In genomic region chr2:232511336-232511863, GRCh38 we compare ENCODE assay signal across 27 cellular contexts. TPM values are rescaled to one million over a fixed set of nuclear protein-coding genes. Genes with fewer than 3 reads are reported as not detected.
DNase-seq lines count a peak whose midpoint lies in the region; ATAC-seq, FAIRE-seq and TF ChIP-seq lines count a peak whose summit lies in the region.
"Had no signal": no experiment of that assay in that cellular context is flagged by ENCODE, and none has a peak within 500 bp of the region (broad histone marks: within the 10 kb centered on the region; RNA-seq: fewer than 3 reads in every experiment).

No MANE protein-coding gene starts in this region.

- no peaks in the 10 kb centered on the region for H3K79me1 ChIP-seq in H1 (ENCODE audit: low read depth, low read length)

- no peak overlapping the region for H3K56ac ChIP-seq in H1 (replicated peaks; ENCODE audit: insufficient read length, low read depth, low read length)

- POLR2A ChIA-PET in H1 (lab: Charles Lee; ENCODE audit: partially characterized antibody), result interaction anchor here (0.8 to 1.4 kb wide), 4 partner anchors 10 to 94 kb away, joined by 3 to 4 read pairs (median 4); no protein-coding TSS in a partner anchor

- TF ChIP-seq POLR2A in H1 (IDR thresholded peaks at IDR 0.05; ENCODE audit: control extremely low read depth in 1 of 2, low read depth in 2 of 2, low read length in 2 of 2), result no peak

- peaks cover 2% of the 10 kb centered on the region; the same call in 1 of the 2 replicates for H3K23me2 ChIP-seq in H1 (ENCODE audit: low read depth, low read length)

- peak overlapping the region; percentile 72; the same call in 1 of the 2 replicates for H2BK15ac ChIP-seq in H1 (ENCODE audit: low read length)

- no peak overlapping the region for H3K4me2 ChIP-seq in H1 (ENCODE audit: insufficient read depth in 1 of 2, low read depth in 2 of 2, low read length in 2 of 2)

- H3K27me3 ChIP-seq in BE2C (no peaks in the 10 kb centered on the region), H1 (replicated peaks in 1 of 4; ENCODE audit: control insufficient read depth in 3 of 4, extremely low read depth in 1 of 4, insufficient read depth in 3 of 4, low read length in 3 of 4) (peaks cover 0 to 10% (median 4%) of the 10 kb centered on the region in 4 experiments; a peak in 3 of 7 replicates), small intestine (ENCODE audit: control insufficient read depth in 2 of 2, insufficient read depth in 2 of 2, low read length in 2 of 2) (no peaks in the 10 kb centered on the region)
- H3K27me3 ChIP-seq: ascending aorta had no signal

- H3K14ac ChIP-seq in H1 (ENCODE audit: insufficient read length), result no peak overlapping the region

- H4K8ac ChIP-seq in H1 (ENCODE audit: extremely low read depth, insufficient read depth, low read length), result peak overlapping the region; percentile 12; the same call in 1 of the 2 replicates

- FAIRE-seq in H1 (lab: Jason Lieb, UNC), result no peak
- no peak for FAIRE-seq in small intestine (lab: Jason Lieb, UNC)
- FAIRE-seq: endothelial cell of umbilical vein, G401.6, GM18507, HTR-8/SVneo had no signal

- CTCF ChIA-PET in H1 (lab: Charles Lee; ENCODE audit: partially characterized antibody), result interaction anchor here (0.8 to 10.8 kb wide), 6 partner anchors 11 to 149 kb away, joined by 3 to 176 read pairs (median 5); partner anchors contain the start of genes CHRND and PRSS56

- H3K27ac ChIP-seq in H1 (ENCODE audit: low read depth, low read length) (no peak overlapping the region), small intestine (ENCODE audit: low read depth in 1 of 2, low read length in 1 of 2) (no peak overlapping the region)
- H3K27ac ChIP-seq: ascending aorta, neutrophil, skin epidermis had no signal

- H3K9me3 ChIP-seq in BE2C (no peaks in the 10 kb centered on the region), H1 (ENCODE audit: insufficient read depth in 2 of 2, low read depth in 1 of 2, low read length in 1 of 2) (no peaks in the 10 kb centered on the region), small intestine (ENCODE audit: control insufficient read depth, low read depth) (no peaks in the 10 kb centered on the region)
- H3K9me3 ChIP-seq: ascending aorta, neutrophil had no signal

- no peak overlapping the region for H2BK12ac ChIP-seq in H1 (ENCODE audit: low read depth, low read length)

- H2BK5ac ChIP-seq in H1 (ENCODE audit: low read depth, low read length), result no peak overlapping the region

- no peaks in the 10 kb centered on the region for H3K79me2 ChIP-seq in H1 (ENCODE audit: control insufficient read depth in 1 of 2, insufficient read depth in 2 of 2, low read length in 2 of 2)

- TF ChIP-seq RAD21 in H1 (IDR thresholded peaks at IDR 0.05 in 1 of 2, conservative IDR thresholded peaks at IDR 0.05 in 1 of 2; ENCODE audit: low read depth in 2 of 2, low read length in 2 of 2), result no peak

- no peaks in the 10 kb centered on the region for H4K20me1 ChIP-seq in H1 (replicated peaks in 1 of 2; ENCODE audit: control insufficient read depth in 1 of 2, insufficient read depth in 2 of 2, low read length in 2 of 2)

- H3K18ac ChIP-seq in H1 (ENCODE audit: extremely low read depth, low read length), result no peak overlapping the region

- H2AK5ac ChIP-seq in H1 (ENCODE audit: low read depth, low read length), result no peak overlapping the region

- TF ChIP-seq CTCF in BE2C (IDR thresholded peaks at IDR 0.05; ENCODE audit: low read depth, low read length) (no peak), H1 (IDR thresholded peaks at IDR 0.05; ENCODE audit: control extremely low read depth in 1 of 3, insufficient read depth in 1 of 3, low read depth in 1 of 3, low read length in 3 of 3) (no peak)

- H3K23ac ChIP-seq in H1 (ENCODE audit: insufficient read length), result no peak overlapping the region

- no peaks in the 10 kb centered on the region for H3K36me3 ChIP-seq in BE2C
- H3K36me3 ChIP-seq in H1 (ENCODE audit: control insufficient read depth in 2 of 4, insufficient read depth in 4 of 4, low read length in 3 of 4), result no peaks in the 10 kb centered on the region
- H3K36me3 ChIP-seq in small intestine (ENCODE audit: control insufficient read depth in 2 of 2, insufficient read depth in 2 of 2, low read length in 2 of 2), result no peaks in the 10 kb centered on the region
- H3K36me3 ChIP-seq: ascending aorta, neutrophil had no signal

- no peak for ATAC-seq in HG02981 (IDR thresholded peaks at IDR 0.05; ENCODE audit: unreplicated experiment)

- no peak overlapping the region for H2BK120ac ChIP-seq in H1 (replicated peaks; ENCODE audit: low read depth, low read length)

- H3K4me3 ChIP-seq in BE2C (ENCODE audit: low read depth, low read length), result no peak overlapping the region
- H3K4me3 ChIP-seq in H1 (ENCODE audit: extremely low read depth in 1 of 4, insufficient read depth in 2 of 4, low read depth in 3 of 4, low read length in 4 of 4), result no peak overlapping the region
- H3K4me3 ChIP-seq in small intestine (ENCODE audit: low read depth in 1 of 2, low read length in 2 of 2), result no peak overlapping the region
- H3K4me3 ChIP-seq: ascending aorta, skin epidermis had no signal

- peaks cover 25% of the 10 kb centered on the region for H3K4me1 ChIP-seq in BE2C
- peaks cover 0 to 10% (median 3%) of the 10 kb centered on the region in 4 experiments; a peak in 2 of 7 replicates for H3K4me1 ChIP-seq in H1 (replicated peaks in 1 of 4; ENCODE audit: control insufficient read depth in 3 of 4, insufficient read depth in 4 of 4, low read length in 3 of 4)
- no peaks in the 10 kb centered on the region for H3K4me1 ChIP-seq in small intestine (ENCODE audit: control insufficient read depth in 2 of 2, insufficient read depth in 1 of 2, low read depth in 1 of 2, low read length in 1 of 2)
- H3K4me1 ChIP-seq: ascending aorta had no signal

- DNase-seq in A172 (ENCODE audit: low spot score) (peak; percentile 13), BE2C (peak; percentile 84), NCI-H2227 treated with DMSO at 0.1 percent for 48 hours (lab: John Stamatoyannopoulos, UW) (peak; percentile 29), H1 (ENCODE audit: low read depth in 1 of 2, low spot score in 2 of 2) (no peak), Kasumi-1 (lab: John Stamatoyannopoulos, UW) (no peak), small intestine (no peak)
- DNase-seq: activated CD4-positive, alpha-beta memory T cell treated with anti-CD3 and anti-CD28 coated beads, Interleukin-2, amount 10 ng/mL, durations not matched to agents 7 days and 5 days; activated CD4-positive, CD25-positive, alpha-beta regulatory T cell; CD4-positive, alpha-beta memory T cell; DMS 273 treated with DMSO at 0.1 percent for 48 hours; glutamatergic neuron; GOT3; Karpas-422; kidney glomerular epithelial cell; NCI-H2029 treated with DMSO at 0.1 percent for 48 hours; NCI-H526; stimulated activated CD4-positive, alpha-beta T cell treated with anti-CD3 and anti-CD28 coated beads, Interleukin-2, amount 100 ng/mL, for 24 hours; T1000 had no signal

- H3K9ac ChIP-seq in H1 (replicated peaks in 1 of 4; ENCODE audit: extremely low read depth in 1 of 4, low read depth in 3 of 4, low read length in 3 of 4), result no peak overlapping the region

- no peak overlapping the region for H3K4ac ChIP-seq in H1 (replicated peaks; ENCODE audit: insufficient read length, low read depth, low read length)

- H2BK20ac ChIP-seq in H1 (ENCODE audit: low read length), result no peak overlapping the region

- no peak overlapping the region for H4K5ac ChIP-seq in H1 (ENCODE audit: insufficient read length, low read depth, low read length)

- 84% methylated on average over 10 of the region's 10 CpGs; no CpG with 5 or more reads in 1 of the 2 experiments for WGBS in H1 (ENCODE audit: extremely low coverage in 1 of 2, insufficient coverage in 1 of 2, insufficient read length in 1 of 2, insufficient replicate concordance in 2 of 2, low coverage in 1 of 2, low lambda C conversion rate in 2 of 2, missing lambda C conversion rate in 1 of 2), 2 experiments
- 51 to 59% (median 53%) methylated on average over 10 of the region's 10 CpGs for WGBS in small intestine, 3 donors

- no peak overlapping the region for H2AFZ ChIP-seq in H1 (ENCODE audit: low read length)

- H4K91ac ChIP-seq in H1 (replicated peaks; ENCODE audit: insufficient read length, low read length), result no peak overlapping the region

- no peak for TF ChIP-seq EP300 in H1 (IDR thresholded peaks at IDR 0.05; ENCODE audit: borderline replicate concordance in 1 of 2, low read depth in 2 of 2, low read length in 2 of 2)

RNA-seq across cellular contexts. Expression of gene PRSS56, which starts 8.8 kb away (rescaled TPM):
- not detected in 2 replicates for total RNA-seq in A172 (2014; rRNA removed; shearing (Covaris generic))
- not detected for polyA plus RNA-seq in BE2C (2012; ENCODE audit: insufficient read depth, insufficient read length, low read depth)
- total RNA-seq in H1 (2021; fragmentation: NEBNext Ultra II Directional; extraction: Animal tissue kit (Norgen Biotek cat#: 25700)), result not detected in 2 replicates
- polyA plus RNA-seq in H1 (2011; rRNA removed) (0.03 and 0.11 TPM in 2 replicates), small intestine (not detected)
- polyA plus RNA-seq in H1 (2011; cell fraction: cytosol; rRNA removed), result 0.09 TPM
- 0.14 TPM for polyA plus RNA-seq in H1 (2011; cell fraction: nucleus; rRNA removed)
- polyA plus RNA-seq in H1 (2012, experiment 1 of 2), result 0.17 TPM in 1 of 4 replicates, not detected in the others
- not detected for polyA plus RNA-seq in H1 (2012, experiment 2 of 2)
- polyA plus RNA-seq in H1 (2013, experiment 1 of 2), result not detected
- not detected for polyA plus RNA-seq in H1 (2013, experiment 2 of 2)
- polyA minus RNA-seq in H1 (2011; rRNA and poly(A)+ RNA removed), result not detected in 2 replicates
- not detected for polyA minus RNA-seq in H1 (2011; cell fraction: cytosol; rRNA and poly(A)+ RNA removed)
- polyA minus RNA-seq in H1 (2011; cell fraction: nucleus; rRNA and poly(A)+ RNA removed), result not detected
- total RNA-seq: activated CD4-positive, alpha-beta memory T cell treated with anti-CD3 and anti-CD28 coated beads, Interleukin-2, amount 10 ng/mL, durations not matched to agents 7 days and 5 days; ascending aorta; CD4-positive, alpha-beta memory T cell; endothelial cell of umbilical vein; pulmonary artery endothelial cell had no signal
- polyA plus RNA-seq: CD4-positive, alpha-beta memory T cell; endothelial cell of umbilical vein had no signal

RNA-seq across cellular contexts. Expression of gene CHRND, which starts 14.6 kb away (rescaled TPM):
- not detected in 2 replicates for total RNA-seq in A172 (2014; rRNA removed; shearing (Covaris generic))
- polyA plus RNA-seq in BE2C (2012; ENCODE audit: insufficient read depth, insufficient read length, low read depth), result not detected
- not detected in 2 replicates for total RNA-seq in H1 (2021; fragmentation: NEBNext Ultra II Directional; extraction: Animal tissue kit (Norgen Biotek cat#: 25700))
- polyA plus RNA-seq in H1 (2011; rRNA removed) (0.11 and 0.24 TPM in 2 replicates), small intestine (not detected)
- 0.21 TPM for polyA plus RNA-seq in H1 (2011; cell fraction: cytosol; rRNA removed)
- 0.40 TPM for polyA plus RNA-seq in H1 (2011; cell fraction: nucleus; rRNA removed)
- 0.09 to 0.27 TPM (median 0.13 TPM) in 3 of 4 replicates, not detected in the other for polyA plus RNA-seq in H1 (2012, experiment 1 of 2)
- 0.35 TPM for polyA plus RNA-seq in H1 (2012, experiment 2 of 2)
- polyA plus RNA-seq in H1 (2013, experiment 1 of 2), result 0.12 TPM
- 0.11 TPM for polyA plus RNA-seq in H1 (2013, experiment 2 of 2)
- 0.06 TPM in 1 of 2 replicates, not detected in the other for polyA minus RNA-seq in H1 (2011; rRNA and poly(A)+ RNA removed)
- not detected for polyA minus RNA-seq in H1 (2011; cell fraction: cytosol; rRNA and poly(A)+ RNA removed)
- not detected for polyA minus RNA-seq in H1 (2011; cell fraction: nucleus; rRNA and poly(A)+ RNA removed)
- total RNA-seq: activated CD4-positive, alpha-beta memory T cell treated with anti-CD3 and anti-CD28 coated beads, Interleukin-2, amount 10 ng/mL, durations not matched to agents 7 days and 5 days; ascending aorta; CD4-positive, alpha-beta memory T cell; endothelial cell of umbilical vein; pulmonary artery endothelial cell had no signal
- polyA plus RNA-seq: CD4-positive, alpha-beta memory T cell; endothelial cell of umbilical vein had no signal

RNA-seq across cellular contexts. Expression of gene ECEL1, which starts 23.8 kb away (rescaled TPM):
- not detected in 2 replicates for total RNA-seq in A172 (2014; rRNA removed; shearing (Covaris generic))
- polyA plus RNA-seq in BE2C (2012; ENCODE audit: insufficient read depth, insufficient read length, low read depth), result 0.37 TPM
- total RNA-seq in H1 (2021; fragmentation: NEBNext Ultra II Directional; extraction: Animal tissue kit (Norgen Biotek cat#: 25700)), result 6.5 and 7.7 TPM in 2 replicates
- polyA plus RNA-seq in H1 (2011; rRNA removed), result 20.2 and 27.9 TPM in 2 replicates
- polyA plus RNA-seq in H1 (2011; cell fraction: cytosol; rRNA removed), result 18.1 TPM
- polyA plus RNA-seq in H1 (2011; cell fraction: nucleus; rRNA removed), result 86.7 TPM
- polyA plus RNA-seq in H1 (2012, experiment 1 of 2), result 5.2 to 12.4 TPM (median 10.2 TPM) in 4 replicates
- polyA plus RNA-seq in H1 (2012, experiment 2 of 2), result 9.9 TPM
- 8.7 TPM for polyA plus RNA-seq in H1 (2013, experiment 1 of 2)
- 7.6 TPM for polyA plus RNA-seq in H1 (2013, experiment 2 of 2)
- polyA minus RNA-seq in H1 (2011; rRNA and poly(A)+ RNA removed), result 7.0 and 9.2 TPM in 2 replicates
- polyA minus RNA-seq in H1 (2011; cell fraction: cytosol; rRNA and poly(A)+ RNA removed), result 7.3 TPM
- polyA minus RNA-seq in H1 (2011; cell fraction: nucleus; rRNA and poly(A)+ RNA removed), result 11.7 TPM
- 1 to 10 TPM in 1 of 3 donors, not detected in 2; 1.7 TPM for polyA plus RNA-seq in small intestine
- total RNA-seq: activated CD4-positive, alpha-beta memory T cell treated with anti-CD3 and anti-CD28 coated beads, Interleukin-2, amount 10 ng/mL, durations not matched to agents 7 days and 5 days; CD4-positive, alpha-beta memory T cell; endothelial cell of umbilical vein; pulmonary artery endothelial cell had no signal
- polyA plus RNA-seq: CD4-positive, alpha-beta memory T cell; endothelial cell of umbilical vein had no signal

RNA-seq across cellular contexts. Expression of gene CHRNG, which starts 28.1 kb away (rescaled TPM):
- total RNA-seq in A172 (2014; rRNA removed; shearing (Covaris generic)), result not detected in 2 replicates
- 0.45 TPM for polyA plus RNA-seq in BE2C (2012; ENCODE audit: insufficient read depth, insufficient read length, low read depth)
- total RNA-seq in H1 (2021; fragmentation: NEBNext Ultra II Directional; extraction: Animal tissue kit (Norgen Biotek cat#: 25700)), result not detected in 2 replicates
- polyA plus RNA-seq in H1 (2011; rRNA removed) (0.05 TPM in 2 replicates), small intestine (not detected)
- polyA plus RNA-seq in H1 (2011; cell fraction: cytosol; rRNA removed), result 0.08 TPM
- 0.14 TPM for polyA plus RNA-seq in H1 (2011; cell fraction: nucleus; rRNA removed)
- 0.09 to 0.12 TPM in 2 of 4 replicates, not detected in the others for polyA plus RNA-seq in H1 (2012, experiment 1 of 2)
- not detected for polyA plus RNA-seq in H1 (2012, experiment 2 of 2)
- polyA plus RNA-seq in H1 (2013, experiment 1 of 2), result 0.02 TPM
- not detected for polyA plus RNA-seq in H1 (2013, experiment 2 of 2)
- not detected in 2 replicates for polyA minus RNA-seq in H1 (2011; rRNA and poly(A)+ RNA removed)
- not detected for polyA minus RNA-seq in H1 (2011; cell fraction: cytosol; rRNA and poly(A)+ RNA removed)
- not detected for polyA minus RNA-seq in H1 (2011; cell fraction: nucleus; rRNA and poly(A)+ RNA removed)
- total RNA-seq: activated CD4-positive, alpha-beta memory T cell treated with anti-CD3 and anti-CD28 coated beads, Interleukin-2, amount 10 ng/mL, durations not matched to agents 7 days and 5 days; ascending aorta; CD4-positive, alpha-beta memory T cell; endothelial cell of umbilical vein; pulmonary artery endothelial cell had no signal
- polyA plus RNA-seq: CD4-positive, alpha-beta memory T cell; endothelial cell of umbilical vein had no signal

RNA-seq across cellular contexts. Expression of gene TIGD1, which starts 39.0 kb away (rescaled TPM):
- total RNA-seq in A172 (2014; rRNA removed; shearing (Covaris generic)), result 11.5 and 11.8 TPM in 2 replicates
- polyA plus RNA-seq in BE2C (2012; ENCODE audit: insufficient read depth, insufficient read length, low read depth), result 6.9 TPM
- 7.9 and 8.3 TPM in 2 replicates for total RNA-seq in H1 (2021; fragmentation: NEBNext Ultra II Directional; extraction: Animal tissue kit (Norgen Biotek cat#: 25700))
- polyA plus RNA-seq in H1 (2011; rRNA removed) (4.2 and 4.7 TPM in 2 replicates), small intestine (1 to 10 TPM in 2 of 3 donors, under 1 TPM in 1; 0.54 to 3.1 (median 2.8) TPM)
- 6.3 TPM for polyA plus RNA-seq in H1 (2011; cell fraction: cytosol; rRNA removed)
- 7.5 TPM for polyA plus RNA-seq in H1 (2011; cell fraction: nucleus; rRNA removed)
- 4.8 to 7.0 TPM (median 5.5 TPM) in 4 replicates for polyA plus RNA-seq in H1 (2012, experiment 1 of 2)
- polyA plus RNA-seq in H1 (2012, experiment 2 of 2), result 1.2 TPM
- 8.7 TPM for polyA plus RNA-seq in H1 (2013, experiment 1 of 2)
- polyA plus RNA-seq in H1 (2013, experiment 2 of 2), result 7.2 TPM
- 5.9 and 6.4 TPM in 2 replicates for polyA minus RNA-seq in H1 (2011; rRNA and poly(A)+ RNA removed)
- 4.4 TPM for polyA minus RNA-seq in H1 (2011; cell fraction: cytosol; rRNA and poly(A)+ RNA removed)
- 25.9 TPM for polyA minus RNA-seq in H1 (2011; cell fraction: nucleus; rRNA and poly(A)+ RNA removed)

Comparison
In these comparisons a context has a peak if more than half of its experiments do, and no peak if none do; other contexts are left out.
1. DNase-seq: peak in A172 (single experiment), BE2C (single experiment) and NCI-H2227 treated with DMSO at 0.1 percent for 48 hours (single experiment); none in H1 (0 of 2), Kasumi-1 (0 of 2) and small intestine (single experiment).